In genomic region chr13:44415815-44416214, GRCh38 we compare ENCODE assay signal across 18 cellular contexts. TPM values are rescaled to one million over a fixed set of nuclear protein-coding genes. Genes with fewer than 3 reads are reported as not detected.
DNase-seq lines count a peak whose midpoint lies in the region; ATAC-seq and TF ChIP-seq lines count a peak whose summit lies in the region.
"Had no signal": no experiment of that assay in that cellular context is flagged by ENCODE, and none has a peak within 500 bp of the region (broad histone marks: within the 10 kb centered on the region; RNA-seq: fewer than 3 reads in every experiment).

No MANE protein-coding gene starts in this region.

- peak overlapping the region; percentile 35 for H3K4me2 ChIP-seq in BLaER1

- no peaks in the 10 kb centered on the region for H3K9me3 Mint-ChIP-seq in central memory CD8-positive, alpha-beta T cell
- H3K9me3 Mint-ChIP-seq in activated naive CD4-positive, alpha-beta T cell treated with anti-CD3 and anti-CD28 coated beads, Interleukin-2, amount 10 ng/mL, durations not matched to agents 7 days and 5 days, result no peaks in the 10 kb centered on the region
- no peaks in the 10 kb centered on the region for H3K9me3 Mint-ChIP-seq in activated CD4-positive, alpha-beta T cell treated with anti-CD3 and anti-CD28 coated beads for 36 hours (ENCODE audit: low read depth)

- ATAC-seq in central memory CD8-positive, alpha-beta T cell (replicated peaks; ENCODE audit: extremely low read depth, poor library complexity, severe bottlenecking), result no peak
- peak; percentile 42 for ATAC-seq in mucosa of descending colon
- no peak for ATAC-seq in activated CD4-positive, alpha-beta T cell treated with anti-CD3 and anti-CD28 coated beads for 36 hours

- CTCF ChIA-PET in activated naive CD4-positive, alpha-beta T cell treated with anti-CD3 and anti-CD28 coated beads, Interleukin-2, amount 10 ng/mL, durations not matched to agents 7 days and 5 days (lab: Charles Lee), result interaction anchor here (0.8 kb wide), 1 partner anchor 23 kb away, joined by 4 read pairs; no protein-coding TSS in a partner anchor
- CTCF ChIA-PET in activated CD4-positive, alpha-beta T cell treated with anti-CD3 and anti-CD28 coated beads for 36 hours (lab: Charles Lee), result interaction anchor here (0.8 kb wide), 1 partner anchor 58 kb away, joined by 3 read pairs; no protein-coding TSS in a partner anchor

- H3K4me1 ChIP-seq in BLaER1 (peaks cover 31% of the 10 kb centered on the region), mucosa of descending colon (ENCODE audit: low read depth) (no peaks in the 10 kb centered on the region)
- H3K4me1 ChIP-seq: HAP-1 had no signal

- H3K9me3 ChIP-seq in BLaER1 (peaks cover 8% of the 10 kb centered on the region), mucosa of descending colon (no peaks in the 10 kb centered on the region)
- H3K9me3 ChIP-seq: HAP-1 had no signal

- no peak for TF ChIP-seq CTCF in mucosa of descending colon (IDR thresholded peaks at IDR 0.05)

- H3K4me3 Mint-ChIP-seq in central memory CD8-positive, alpha-beta T cell, result no peak overlapping the region
- H3K4me3 Mint-ChIP-seq in activated naive CD4-positive, alpha-beta T cell treated with anti-CD3 and anti-CD28 coated beads, Interleukin-2, amount 10 ng/mL, durations not matched to agents 7 days and 5 days, result no peak overlapping the region
- H3K4me3 Mint-ChIP-seq in activated CD4-positive, alpha-beta T cell treated with anti-CD3 and anti-CD28 coated beads for 36 hours, result no peak overlapping the region

- DNase-seq in H7 (peak; percentile 79), mucosa of descending colon (no peak), T-helper 9 cell (no peak)
- no peak for DNase-seq in central memory CD8-positive, alpha-beta T cell (ENCODE audit: low spot score in 2 of 2)
- no peak for DNase-seq in activated naive CD4-positive, alpha-beta T cell treated with Interleukin-2 at 50 U/mL for 16 hours
- DNase-seq in activated naive CD4-positive, alpha-beta T cell treated with anti-CD3 and anti-CD28 coated beads, Interleukin-2, amount 10 ng/mL, durations not matched to agents 7 days and 5 days, result no peak
- no peak for DNase-seq in activated CD4-positive, alpha-beta T cell treated with anti-CD3 and anti-CD28 coated beads for 36 hours
- DNase-seq: DMS53; NCI-H1436; NCI-H2029; NCI-H2171 treated with DMSO at 0.1 percent for 48 hours; NCI-H446 treated with DMSO at 0.1 percent for 48 hours; NK-92 treated with Interleukin-12 subunit alpha and Interleukin-12 subunit beta, amount 100 ng/mL, for 24 hours; SIG-M5 had no signal

- no peak overlapping the region for H3K9ac ChIP-seq in BLaER1

- H3K27ac ChIP-seq in BLaER1, result no peak overlapping the region; the same call in 1 of the 2 replicates

- intact Hi-C loops in mucosa of descending colon (cut with DNase I, micrococcal nuclease), result no loop called here
- intact Hi-C loops in activated CD4-positive, alpha-beta T cell treated with anti-CD3 and anti-CD28 coated beads for 36 hours (cut with DNase I, micrococcal nuclease), result no loop called here

- H3K4me3 ChIP-seq in BLaER1 (no peak overlapping the region), H7 (ENCODE audit: insufficient read depth, low read depth, low read length) (peak overlapping the region; percentile 31; the same call in 1 of the 2 replicates), mucosa of descending colon (no peak overlapping the region)
- H3K4me3 ChIP-seq: HAP-1 had no signal

- peak overlapping the region; percentile 47 for H3K27ac Mint-ChIP-seq in central memory CD8-positive, alpha-beta T cell (ENCODE audit: low read depth)
- no peak overlapping the region for H3K27ac Mint-ChIP-seq in activated naive CD4-positive, alpha-beta T cell treated with anti-CD3 and anti-CD28 coated beads, Interleukin-2, amount 10 ng/mL, durations not matched to agents 7 days and 5 days
- no peak overlapping the region for H3K27ac Mint-ChIP-seq in activated CD4-positive, alpha-beta T cell treated with anti-CD3 and anti-CD28 coated beads for 36 hours

- peaks cover 25% of the 10 kb centered on the region for H3K27me3 Mint-ChIP-seq in central memory CD8-positive, alpha-beta T cell
- peaks cover 6% of the 10 kb centered on the region for H3K27me3 Mint-ChIP-seq in activated naive CD4-positive, alpha-beta T cell treated with anti-CD3 and anti-CD28 coated beads, Interleukin-2, amount 10 ng/mL, durations not matched to agents 7 days and 5 days
- peaks cover 2% of the 10 kb centered on the region for H3K27me3 Mint-ChIP-seq in activated CD4-positive, alpha-beta T cell treated with anti-CD3 and anti-CD28 coated beads for 36 hours

- H3K27me3 ChIP-seq in BLaER1 (no peaks in the 10 kb centered on the region), H7 (ENCODE audit: control insufficient read depth, insufficient read depth, low read length) (no peaks in the 10 kb centered on the region; the same call in none of the 2 replicates)

- no peaks in the 10 kb centered on the region for H4K20me1 ChIP-seq in BLaER1

- no peaks in the 10 kb centered on the region for H3K36me3 Mint-ChIP-seq in central memory CD8-positive, alpha-beta T cell (ENCODE audit: insufficient read depth)
- H3K36me3 Mint-ChIP-seq in activated naive CD4-positive, alpha-beta T cell treated with anti-CD3 and anti-CD28 coated beads, Interleukin-2, amount 10 ng/mL, durations not matched to agents 7 days and 5 days, result no peaks in the 10 kb centered on the region
- H3K36me3 Mint-ChIP-seq in activated CD4-positive, alpha-beta T cell treated with anti-CD3 and anti-CD28 coated beads for 36 hours (ENCODE audit: low read depth), result no peaks in the 10 kb centered on the region

- POLR2A ChIA-PET in activated CD4-positive, alpha-beta T cell treated with anti-CD3 and anti-CD28 coated beads for 36 hours (lab: Charles Lee), result no interaction called here

- H3K36me3 ChIP-seq in BLaER1 (no peaks in the 10 kb centered on the region), H7 (replicated peaks; ENCODE audit: control insufficient read depth, insufficient read depth, low read length) (no peaks in the 10 kb centered on the region), mucosa of descending colon (ENCODE audit: low read depth) (no peaks in the 10 kb centered on the region)
- H3K36me3 ChIP-seq: HAP-1 had no signal

- no peaks in the 10 kb centered on the region for H3K4me1 Mint-ChIP-seq in central memory CD8-positive, alpha-beta T cell
- no peaks in the 10 kb centered on the region for H3K4me1 Mint-ChIP-seq in activated naive CD4-positive, alpha-beta T cell treated with anti-CD3 and anti-CD28 coated beads, Interleukin-2, amount 10 ng/mL, durations not matched to agents 7 days and 5 days
- H3K4me1 Mint-ChIP-seq in activated CD4-positive, alpha-beta T cell treated with anti-CD3 and anti-CD28 coated beads for 36 hours, result peaks cover 6% of the 10 kb centered on the region

RNA-seq across cellular contexts. Expression of gene SERP2, which starts 42.2 kb away (rescaled TPM):
- total RNA-seq in H7 (2014; rRNA removed; shearing (Covaris generic)), result 0.17 and 0.74 TPM in 2 replicates
- 1 to 10 TPM; 3.3 to 6.0 (median 5.8) TPM for total RNA-seq in mucosa of descending colon
- under 1 TPM; 0.63 to 0.98 TPM for total RNA-seq in activated CD4-positive, alpha-beta T cell treated with anti-CD3 and anti-CD28 coated beads for 36 hours
- total RNA-seq: A172, OCI-LY7 had no signal
